In the genomic region with DNA sequence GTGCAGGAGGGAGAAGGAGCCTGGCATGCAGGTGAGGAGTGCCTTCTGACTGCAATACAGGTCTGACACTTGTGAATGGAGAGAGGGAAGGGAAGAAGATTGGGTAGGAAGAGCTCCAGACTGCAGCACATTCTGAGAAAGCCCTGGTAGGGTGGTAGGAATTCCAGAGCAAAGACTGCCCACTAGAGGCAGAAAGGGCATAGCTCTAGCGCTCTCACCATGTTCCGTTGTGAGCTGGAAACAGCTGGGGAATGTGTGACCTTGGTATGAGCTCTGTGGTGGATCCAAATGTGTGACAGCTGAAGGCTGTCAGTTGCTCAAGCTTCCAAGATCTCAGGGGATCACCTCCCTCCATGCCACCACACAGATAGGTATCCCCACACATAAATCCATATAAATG, we compare ENCODE assay signal across 20 cellular contexts. TPM values are rescaled to one million over a fixed set of nuclear protein-coding genes. Genes with fewer than 3 reads are reported as not detected.
DNase-seq lines count a peak whose midpoint lies in the region; ATAC-seq, FAIRE-seq and TF ChIP-seq lines count a peak whose summit lies in the region.
"Had no signal": no experiment of that assay in that cellular context is flagged by ENCODE, and none has a peak within 500 bp of the region (broad histone marks: within the 10 kb centered on the region; RNA-seq: fewer than 3 reads in every experiment).

No MANE protein-coding gene starts in this region.

- 0 out of 2 replicates have a peak, but pooled peaks cover 3% of the 10 kb centered on the region for H3F3A ChIP-seq in GM23338 (replicated peaks; ENCODE audit: low read depth)

- H3K4me1 ChIP-seq in GM23338 (ENCODE audit: insufficient read depth) (peaks cover 4% of the 10 kb centered on the region; the same call in 1 of the 2 replicates), H1 (replicated peaks in 1 of 4; ENCODE audit: control insufficient read depth in 3 of 4, insufficient read depth in 4 of 4, low read length in 3 of 4) (peaks cover 0 to 4% (median 0%) of the 10 kb centered on the region in 4 experiments; a peak in 2 of 7 replicates), tibial nerve (peaks cover 0 to 12% (median 3%) of the 10 kb centered on the region in 4 donors)
- H3K4me1 ChIP-seq: pancreas had no signal

- TF ChIP-seq CTCF in C4-2B (conservative IDR thresholded peaks at IDR 0.05) (peak; percentile 21), GM23338 (conservative IDR thresholded peaks at IDR 0.05; ENCODE audit: low read depth in 2 of 2) (peak; percentile 44 to 64), H1 (IDR thresholded peaks at IDR 0.05; ENCODE audit: control extremely low read depth in 1 of 3, insufficient read depth in 1 of 3, low read depth in 1 of 3, low read length in 3 of 3) (peak; percentile 31 to 72 (median 40); a peak in 3 of 4 replicates), neural crest cell (conservative IDR thresholded peaks at IDR 0.05) (peak; percentile 39), tibial nerve (IDR thresholded peaks at IDR 0.05) (no peak)

- H3K14ac ChIP-seq in H1 (ENCODE audit: insufficient read length): no peak overlapping the region

- H2AFZ ChIP-seq in GM23338 (no peak overlapping the region), H1 (ENCODE audit: low read length) (no peak overlapping the region)

- H3K4me1 Mint-ChIP-seq in GM23338: peaks cover 5% of the 10 kb centered on the region
- peaks cover 4% of the 10 kb centered on the region for H3K4me1 Mint-ChIP-seq in neural crest cell
- no peaks in the 10 kb centered on the region for H3K4me1 Mint-ChIP-seq in activated T-helper 17 cell treated with anti-CD3 and anti-CD28 coated beads, Interleukin-2, amount 50 U/mL, for 72 hours

- no peaks in the 10 kb centered on the region for H3K79me1 ChIP-seq in H1 (ENCODE audit: low read depth, low read length)

- H3K27me3 Mint-ChIP-seq in GM23338 (ENCODE audit: insufficient read depth, low read depth, poor library complexity): peaks cover 39% of the 10 kb centered on the region
- peaks cover 67% of the 10 kb centered on the region for H3K27me3 Mint-ChIP-seq in neural crest cell (ENCODE audit: low read depth)
- peaks cover 19% of the 10 kb centered on the region for H3K27me3 Mint-ChIP-seq in activated T-helper 17 cell treated with anti-CD3 and anti-CD28 coated beads, Interleukin-2, amount 50 U/mL, for 72 hours

- CTCF ChIA-PET in H1 (lab: Charles Lee; ENCODE audit: partially characterized antibody): interaction anchor here (0.5 to 2.9 kb wide), 8 partner anchors 12 to 564 kb away, joined by 3 to 15 read pairs (median 4); no protein-coding TSS in a partner anchor

- H3K27me3 ChIP-seq in GM23338 (ENCODE audit: insufficient read depth) (peaks cover 46% of the 10 kb centered on the region), H1 (replicated peaks in 1 of 4; ENCODE audit: control insufficient read depth in 3 of 4, extremely low read depth in 1 of 4, insufficient read depth in 3 of 4, low read length in 3 of 4) (peaks cover 0 to 30% (median 19%) of the 10 kb centered on the region in 4 experiments; a peak in 6 of 7 replicates), tibial nerve (peaks cover 0 to 45% of the 10 kb centered on the region in 2 donors)

- H2BK15ac ChIP-seq in H1 (ENCODE audit: low read length): no peak overlapping the region

- peak; percentile 50 to 57 for TF ChIP-seq RAD21 in H1 (IDR thresholded peaks at IDR 0.05 in 1 of 2, conservative IDR thresholded peaks at IDR 0.05 in 1 of 2; ENCODE audit: low read depth in 2 of 2, low read length in 2 of 2)

- H3K9ac ChIP-seq in H1 (replicated peaks in 1 of 4; ENCODE audit: extremely low read depth in 1 of 4, low read depth in 3 of 4, low read length in 3 of 4): no peak overlapping the region

- H3K56ac ChIP-seq in H1 (replicated peaks; ENCODE audit: insufficient read length, low read depth, low read length): no peak overlapping the region

- H4K5ac ChIP-seq in H1 (ENCODE audit: insufficient read length, low read depth, low read length): no peak overlapping the region

- TF ChIP-seq POLR2A in H1 (IDR thresholded peaks at IDR 0.05; ENCODE audit: control extremely low read depth in 1 of 2, low read depth in 2 of 2, low read length in 2 of 2) (no peak), tibial nerve (IDR thresholded peaks at IDR 0.05) (no peak)

- H3K79me2 ChIP-seq in GM23338 (replicated peaks; ENCODE audit: insufficient read depth): no peaks in the 10 kb centered on the region
- H3K79me2 ChIP-seq in H1 (ENCODE audit: control insufficient read depth in 1 of 2, insufficient read depth in 2 of 2, low read length in 2 of 2): no peaks in the 10 kb centered on the region

- H3K9me3 Mint-ChIP-seq in GM23338 (peaks cover 9% of the 10 kb centered on the region; the same call in 2 of the 3 replicates), neural crest cell (no peaks in the 10 kb centered on the region)
- no peaks in the 10 kb centered on the region for H3K9me3 Mint-ChIP-seq in activated T-helper 17 cell treated with anti-CD3 and anti-CD28 coated beads, Interleukin-2, amount 50 U/mL, for 72 hours

- H3K23ac ChIP-seq in H1 (ENCODE audit: insufficient read length): no peak overlapping the region

- H3K9me3 ChIP-seq in H1 (ENCODE audit: insufficient read depth in 2 of 2, low read depth in 1 of 2, low read length in 1 of 2): 0 out of 4 replicates have a peak, but pooled peaks cover 0 to 4% of the 10 kb centered on the region in 2 experiments
- peaks cover 0 to 11% (median 0%) of the 10 kb centered on the region in 4 donors for H3K9me3 ChIP-seq in tibial nerve
- H3K9me3 ChIP-seq: MG63, pancreas had no signal

- no peaks in the 10 kb centered on the region for H3K9me2 ChIP-seq in GM23338 (ENCODE audit: insufficient read depth)

- POLR2A ChIA-PET in H1 (lab: Charles Lee; ENCODE audit: partially characterized antibody): no interaction called here

- 86% methylated on average over 2 of the region's 2 CpGs; no CpG with 5 or more reads in 1 of the 2 experiments for WGBS in H1 (ENCODE audit: extremely low coverage in 1 of 2, insufficient coverage in 1 of 2, insufficient read length in 1 of 2, insufficient replicate concordance in 2 of 2, low coverage in 1 of 2, low lambda C conversion rate in 2 of 2, missing lambda C conversion rate in 1 of 2), 2 experiments
- WGBS in tibial nerve, 2 donors: 92 to 94% methylated on average over 2 of the region's 2 CpGs

- DNase-seq in GM23338 (ENCODE audit: low spot score) (peak; percentile 56), H1 (ENCODE audit: low read depth in 1 of 2, low spot score in 2 of 2) (no peak), neural crest cell (ENCODE audit: low read depth, low spot score) (no peak), tibial nerve (ENCODE audit: low spot score in 2 of 2) (no peak)
- DNase-seq: amygdala; foreskin melanocyte; left ventricle myocardium inferior; MG63; NCI-H187; SHP77; stimulated activated CD4-positive, alpha-beta T cell treated with anti-CD3 and anti-CD28 coated beads, Interleukin-4, amount 100 ng/mL, for 24 hours; stimulated activated CD8-positive, alpha-beta memory T cell treated with anti-CD3 and anti-CD28 coated beads, Interleukin-4, amount 100 ng/mL, for 48 hours; T-helper 17 cell had no signal

- H3K36me3 Mint-ChIP-seq in GM23338 (ENCODE audit: low read depth) (peaks cover 5% of the 10 kb centered on the region; the same call in 1 of the 3 replicates), neural crest cell (ENCODE audit: low read depth) (no peaks in the 10 kb centered on the region)
- no peaks in the 10 kb centered on the region for H3K36me3 Mint-ChIP-seq in activated T-helper 17 cell treated with anti-CD3 and anti-CD28 coated beads, Interleukin-2, amount 50 U/mL, for 72 hours (ENCODE audit: low read depth)
- H3K36me3 Mint-ChIP-seq: CD14-positive monocyte had no signal

- H3K18ac ChIP-seq in H1 (ENCODE audit: extremely low read depth, low read length): no peak overlapping the region

- H4K91ac ChIP-seq in H1 (replicated peaks; ENCODE audit: insufficient read length, low read length): no peak overlapping the region

- H3K27ac Mint-ChIP-seq in GM23338 (no peak overlapping the region), neural crest cell (ENCODE audit: unreplicated experiment) (no peak overlapping the region)
- no peak overlapping the region for H3K27ac Mint-ChIP-seq in activated T-helper 17 cell treated with anti-CD3 and anti-CD28 coated beads, Interleukin-2, amount 50 U/mL, for 72 hours
- H3K27ac Mint-ChIP-seq: CD14-positive monocyte, T-helper 17 cell had no signal

- no peak overlapping the region for H2BK20ac ChIP-seq in H1 (ENCODE audit: low read length)

- H3K27ac ChIP-seq in C4-2B: no peak overlapping the region
- no peak overlapping the region for H3K27ac ChIP-seq in GM23338 (ENCODE audit: low read depth)
- no peak overlapping the region for H3K27ac ChIP-seq in H1 (ENCODE audit: low read depth, low read length)
- no peak overlapping the region for H3K27ac ChIP-seq in tibial nerve
- H3K27ac ChIP-seq: left ventricle myocardium inferior, pancreas had no signal

- ATAC-seq in GM23338 (peak; percentile 7; the same call in 2 of the 3 replicates), HG03354 (IDR thresholded peaks at IDR 0.05; ENCODE audit: poor library complexity, severe bottlenecking, unreplicated experiment) (no peak)
- ATAC-seq in activated T-helper 17 cell treated with anti-CD3 and anti-CD28 coated beads, Interleukin-2, amount 50 U/mL, for 72 hours (replicated peaks): no peak
- ATAC-seq: pancreas, T-helper 17 cell had no signal

- TF ChIP-seq EP300 in H1 (IDR thresholded peaks at IDR 0.05; ENCODE audit: borderline replicate concordance in 1 of 2, low read depth in 2 of 2, low read length in 2 of 2) (no peak), tibial nerve (IDR thresholded peaks at IDR 0.05) (no peak)

- H3K36me3 ChIP-seq in GM23338 (ENCODE audit: insufficient read depth) (no peaks in the 10 kb centered on the region), H1 (ENCODE audit: control insufficient read depth in 2 of 4, insufficient read depth in 4 of 4, low read length in 3 of 4) (no peaks in the 10 kb centered on the region), tibial nerve (no peaks in the 10 kb centered on the region)
- H3K36me3 ChIP-seq: left ventricle myocardium inferior, MG63, pancreas had no signal

- H3K4me3 ChIP-seq in GM23338 (no peak overlapping the region), H1 (ENCODE audit: extremely low read depth in 1 of 4, insufficient read depth in 2 of 4, low read depth in 3 of 4, low read length in 4 of 4) (no peak overlapping the region), tibial nerve (no peak overlapping the region)
- H3K4me3 ChIP-seq: left ventricle myocardium inferior, MG63, pancreas had no signal

- H4K8ac ChIP-seq in H1 (ENCODE audit: extremely low read depth, insufficient read depth, low read length): no peak overlapping the region

- no peak overlapping the region for H2BK120ac ChIP-seq in H1 (replicated peaks; ENCODE audit: low read depth, low read length)

- H2AK5ac ChIP-seq in H1 (ENCODE audit: low read depth, low read length): no peak overlapping the region

- no peak overlapping the region for H3K4ac ChIP-seq in H1 (replicated peaks; ENCODE audit: insufficient read length, low read depth, low read length)

- FAIRE-seq in H1 (lab: Jason Lieb, UNC): no peak
- FAIRE-seq: pancreas had no signal

- H3K4me2 ChIP-seq in GM23338 (no peak overlapping the region), H1 (ENCODE audit: insufficient read depth in 1 of 2, low read depth in 2 of 2, low read length in 2 of 2) (no peak overlapping the region)

- peaks cover 3% of the 10 kb centered on the region; the same call in 1 of the 2 replicates for H3K23me2 ChIP-seq in H1 (ENCODE audit: low read depth, low read length)

- H2BK5ac ChIP-seq in H1 (ENCODE audit: low read depth, low read length): no peak overlapping the region

- H4K20me1 ChIP-seq in GM23338 (replicated peaks; ENCODE audit: insufficient read depth) (no peaks in the 10 kb centered on the region), H1 (replicated peaks in 1 of 2; ENCODE audit: control insufficient read depth in 1 of 2, insufficient read depth in 2 of 2, low read length in 2 of 2) (no peaks in the 10 kb centered on the region)

- no peak overlapping the region for H2BK12ac ChIP-seq in H1 (ENCODE audit: low read depth, low read length)

- H3K4me3 Mint-ChIP-seq in GM23338 (no peak overlapping the region; the same call in 2 of the 3 replicates), neural crest cell (peak overlapping the region; percentile 72)
- H3K4me3 Mint-ChIP-seq in activated T-helper 17 cell treated with anti-CD3 and anti-CD28 coated beads, Interleukin-2, amount 50 U/mL, for 72 hours: no peak overlapping the region
- H3K4me3 Mint-ChIP-seq: T-helper 17 cell had no signal

RNA-seq across cellular contexts. Expression of a gene that starts 2.9 kb away (rescaled TPM):
- total RNA-seq in GM23338 (2014; rRNA removed; shearing (Covaris generic)): 0.31 and 0.38 TPM in 2 replicates
- 0.12 and 0.27 TPM in 2 replicates for polyA plus RNA-seq in GM23338 (2016; fragmentation: Nextera tagmentation; extraction: Ambion mirVana)
- total RNA-seq in H1 (2021; fragmentation: NEBNext Ultra II Directional; extraction: Animal tissue kit (Norgen Biotek cat#: 25700)): 0.75 and 0.80 TPM in 2 replicates
- 0.18 and 0.22 TPM in 2 replicates for polyA plus RNA-seq in H1 (2011; rRNA removed)
- 0.31 TPM for polyA plus RNA-seq in H1 (2011; cell fraction: cytosol; rRNA removed)
- 0.81 TPM for polyA plus RNA-seq in H1 (2011; cell fraction: nucleus; rRNA removed)
- 0.24 to 0.48 TPM (median 0.39 TPM) in 4 replicates for polyA plus RNA-seq in H1 (2012, experiment 1 of 2)
- 0.08 TPM for polyA plus RNA-seq in H1 (2012, experiment 2 of 2)
- 0.16 TPM for polyA plus RNA-seq in H1 (2013, experiment 1 of 2)
- polyA plus RNA-seq in H1 (2013, experiment 2 of 2): 0.17 TPM
- 0.63 and 0.78 TPM in 2 replicates for polyA minus RNA-seq in H1 (2011; rRNA and poly(A)+ RNA removed)
- polyA minus RNA-seq in H1 (2011; cell fraction: cytosol; rRNA and poly(A)+ RNA removed): 0.29 TPM
- polyA minus RNA-seq in H1 (2011; cell fraction: nucleus; rRNA and poly(A)+ RNA removed): 2.0 TPM
- 0.89 and 0.91 TPM in 2 replicates for total RNA-seq in neural crest cell
- total RNA-seq in tibial nerve: under 1 TPM in 1 of 4 donors, not detected in 3; 0.20 TPM
- total RNA-seq in activated T-helper 17 cell treated with anti-CD3 and anti-CD28 coated beads, Interleukin-2, amount 50 U/mL, for 72 hours: under 1 TPM in 1 of 2 donors, not detected in 1; 0.11 TPM
- total RNA-seq: activated CD8-positive, alpha-beta memory T cell treated with anti-CD3 and anti-CD28 coated beads for 36 hours; NCI-H460 had no signal
- polyA plus RNA-seq: CD14-positive monocyte had no signal

Comparison
In these comparisons a context has a peak if more than half of its experiments do, and no peak if none do; other contexts are left out.
1. CTCF ChIP-seq: peak in C4-2B (single experiment), GM23338 (2 of 2), H1 (3 of 3) and neural crest cell (single experiment); none in tibial nerve (0 of 5).